Comparison of ENCODE assay signal across 21 cellular contexts in the genomic region with DNA sequence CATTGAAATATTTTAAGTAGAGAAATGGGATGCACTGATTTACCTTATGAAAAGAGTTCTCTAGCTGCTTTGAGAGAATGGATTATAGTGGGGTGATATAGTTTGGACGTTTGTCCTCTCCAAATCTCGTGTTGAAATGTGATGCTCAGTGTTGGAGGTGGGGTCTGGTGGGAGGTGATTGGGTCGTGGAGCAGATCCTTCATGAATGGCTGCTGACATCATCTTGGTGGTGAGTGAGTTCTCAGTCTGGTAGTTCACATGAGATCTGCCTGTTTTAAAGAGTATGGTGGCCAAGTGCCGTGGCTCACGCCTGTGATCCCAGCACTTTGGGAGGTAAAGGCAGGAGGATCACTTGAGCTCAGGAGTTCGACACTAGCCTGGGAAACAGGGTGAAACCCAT. TPM values are rescaled to one million over a fixed set of nuclear protein-coding genes. Genes with fewer than 3 reads are reported as not detected.
A peak's percentile ranks its signal among the peaks of the same experiment; 100 is the strongest.
DNase-seq lines count a peak whose midpoint lies in the region; TF ChIP-seq lines count a peak whose summit lies in the region.
"Had no signal": no experiment of that assay in that cellular context is flagged by ENCODE, and none has a peak within 500 bp of the region (broad histone marks: within the 10 kb centered on the region; RNA-seq: fewer than 3 reads in every experiment).

No MANE protein-coding gene starts in this region.

- H3K9ac ChIP-seq in neural progenitor cell, result no peak overlapping the region
- H3K9ac ChIP-seq: BLaER1, GM23248, KMS-11 had no signal

- H3K27me3 Mint-ChIP-seq in glutamatergic neuron (ENCODE audit: unreplicated experiment) (peaks cover 16% of the 10 kb centered on the region), neural progenitor cell (ENCODE audit: insufficient read depth, low read depth) (peaks cover 12% of the 10 kb centered on the region)

- DNase-seq in ELF-1 (ENCODE audit: low read depth, low spot score), result peak; percentile 7
- no peak for DNase-seq in WERI-Rb-1
- no peak for DNase-seq in glutamatergic neuron
- no peak for DNase-seq in neural progenitor cell (ENCODE audit: low spot score)
- DNase-seq in SHP77 treated with DMSO at 0.1 percent for 48 hours (lab: John Stamatoyannopoulos, UW), result no peak
- no peak for DNase-seq in activated CD4-positive, alpha-beta T cell treated with anti-CD3 and anti-CD28 coated beads for 4 hours
- no peak for DNase-seq in T-helper 1 cell
- DNase-seq: CD4-positive, CD25-positive, alpha-beta regulatory T cell; GM23248; NCI-H1092; NCI-H1417 treated with DMSO at 0.1 percent for 48 hours; NCI-H1694 treated with DMSO at 0.1 percent for 48 hours; NCI-H2081; NCI-H2227 treated with DMSO at 0.1 percent for 48 hours; SHP77 had no signal

- TF ChIP-seq CTCF in WERI-Rb-1 (IDR thresholded peaks at IDR 0.05; ENCODE audit: low read depth, low read length), result no peak
- TF ChIP-seq CTCF in glutamatergic neuron (IDR thresholded peaks at IDR 0.05; ENCODE audit: partially characterized antibody, unreplicated experiment), result no peak
- no peak for TF ChIP-seq CTCF in neural progenitor cell (IDR thresholded peaks at IDR 0.05)

- no peak overlapping the region for H3K4me3 Mint-ChIP-seq in glutamatergic neuron (ENCODE audit: unreplicated experiment)
- H3K4me3 Mint-ChIP-seq in neural progenitor cell, result no peak overlapping the region
- H3K4me3 Mint-ChIP-seq: CD4-positive, CD25-positive, alpha-beta regulatory T cell; IgD-negative memory B cell had no signal

- no peak overlapping the region for H3K4me3 ChIP-seq in WERI-Rb-1 (ENCODE audit: low read depth, low read length)
- H3K4me3 ChIP-seq in neural progenitor cell, result no peak overlapping the region
- H3K4me3 ChIP-seq: BLaER1, GM23248 had no signal

- H3K4me1 Mint-ChIP-seq in glutamatergic neuron (ENCODE audit: low read depth, unreplicated experiment), result peaks cover 41% of the 10 kb centered on the region
- peaks cover 40% of the 10 kb centered on the region for H3K4me1 Mint-ChIP-seq in neural progenitor cell
- H3K4me1 Mint-ChIP-seq: IgD-negative memory B cell had no signal

- H3K27ac Mint-ChIP-seq in glutamatergic neuron (ENCODE audit: unreplicated experiment), result peak overlapping the region; percentile 69
- H3K27ac Mint-ChIP-seq in neural progenitor cell, result peak overlapping the region; percentile 17
- H3K27ac Mint-ChIP-seq: IgD-negative memory B cell had no signal

- H3K36me3 ChIP-seq in WERI-Rb-1 (no peaks in the 10 kb centered on the region), neural progenitor cell (no peaks in the 10 kb centered on the region)
- H3K36me3 ChIP-seq: BLaER1 had no signal

- no peak overlapping the region for H3K4me2 ChIP-seq in neural progenitor cell
- H3K4me2 ChIP-seq: BLaER1, KMS-11 had no signal

- H3K27ac ChIP-seq in WERI-Rb-1, result peak overlapping the region; percentile 48
- no peak overlapping the region for H3K27ac ChIP-seq in neural progenitor cell
- H3K27ac ChIP-seq: BLaER1, GM23248, KMS-11, RWPE1 had no signal

- H3K36me3 Mint-ChIP-seq in glutamatergic neuron (ENCODE audit: unreplicated experiment), result peaks cover 14% of the 10 kb centered on the region
- no peaks in the 10 kb centered on the region for H3K36me3 Mint-ChIP-seq in neural progenitor cell

- peaks cover 28% of the 10 kb centered on the region for H3K4me1 ChIP-seq in neural progenitor cell
- H3K4me1 ChIP-seq: BLaER1 had no signal

- H3K9me3 Mint-ChIP-seq in glutamatergic neuron (ENCODE audit: unreplicated experiment) (peaks cover 19% of the 10 kb centered on the region), neural progenitor cell (peaks cover 7% of the 10 kb centered on the region)

- no peaks in the 10 kb centered on the region for H4K20me1 ChIP-seq in neural progenitor cell (ENCODE audit: low read depth)
- H4K20me1 ChIP-seq: BLaER1 had no signal

- no peaks in the 10 kb centered on the region for H3K79me2 ChIP-seq in neural progenitor cell (ENCODE audit: low read depth)

- H3K27me3 ChIP-seq in WERI-Rb-1 (ENCODE audit: insufficient read depth, low read depth, severe bottlenecking) (no peaks in the 10 kb centered on the region), neural progenitor cell (no peaks in the 10 kb centered on the region)
- H3K27me3 ChIP-seq: BLaER1 had no signal

- peaks cover 23% of the 10 kb centered on the region for H3F3A ChIP-seq in neural progenitor cell (ENCODE audit: low read depth)

- H2AFZ ChIP-seq in neural progenitor cell (replicated peaks), result no peak overlapping the region
- H2AFZ ChIP-seq: GM23248 had no signal

- no peaks in the 10 kb centered on the region for H3K9me3 ChIP-seq in WERI-Rb-1 (ENCODE audit: severe bottlenecking)
- H3K9me3 ChIP-seq in neural progenitor cell (ENCODE audit: low read depth), result no peaks in the 10 kb centered on the region
- H3K9me3 ChIP-seq: BLaER1 had no signal

RNA-seq across cellular contexts. Expression of a gene that starts 58.7 kb away (rescaled TPM):
- total RNA-seq in glutamatergic neuron (ENCODE audit: unreplicated experiment) (1.7 TPM), neural progenitor cell (ENCODE audit: low replicate concordance) (0.28 TPM in 2 replicates)
- total RNA-seq: G401, OCI-LY7 had no signal
